8 cellular contexts compared by ENCODE assay signal in genomic region chr17:1713878-1714487, GRCh38. TPM values are rescaled to one million over a fixed set of nuclear protein-coding genes. Genes with fewer than 3 reads are reported as not detected.
DNase-seq lines count a peak whose midpoint lies in the region; ATAC-seq and TF ChIP-seq lines count a peak whose summit lies in the region.

No MANE protein-coding gene starts in this region.

- peaks cover 0 to 5% of the 10 kb centered on the region in 2 donors for H3K27me3 Mint-ChIP-seq in T-cell

- peak overlapping the region in 1 of 2 donors; percentile 63 for H3K27ac Mint-ChIP-seq in T-cell

- peaks cover 49 to 70% (median 68%) of the 10 kb centered on the region in 11 experiments for H3K27me3 ChIP-seq in BLaER1 treated with 17β-estradiol and CSF1 and Interleukin-3, amounts not matched to agents 10 nM and 100 nM
- no peaks in the 10 kb centered on the region for H3K27me3 ChIP-seq in HCT116 (ENCODE audit: insufficient read depth, low read length)

- H3K79me2 ChIP-seq in HCT116 (ENCODE audit: insufficient read depth, low read length) = peaks cover 33% of the 10 kb centered on the region; the same call in 1 of the 2 replicates

- CTCF ChIA-PET in HCT116 (lab: Charles Lee) = interaction anchor here (0.8 to 2.1 kb wide), 8 partner anchors 17 to 312 kb away, joined by 3 to 12 read pairs (median 3); partner anchors contain the start of gene RTN4RL1
- CTCF ChIA-PET in T-cell (lab: Charles Lee) = no interaction called here

- H4K20me1 ChIP-seq in BLaER1 treated with 17β-estradiol and CSF1 and Interleukin-3, amounts not matched to agents 10 nM and 100 nM = peaks cover 34 to 61% (median 50%) of the 10 kb centered on the region in 11 experiments
- no peaks in the 10 kb centered on the region for H4K20me1 ChIP-seq in HCT116 (ENCODE audit: insufficient read depth)

- H3K4me1 ChIP-seq in BLaER1 treated with 17β-estradiol and CSF1 and Interleukin-3, amounts not matched to agents 10 nM and 100 nM = peaks cover 31 to 54% (median 47%) of the 10 kb centered on the region in 10 experiments
- peaks cover 34 to 74% of the 10 kb centered on the region in 2 experiments for H3K4me1 ChIP-seq in HCT116 (ENCODE audit: control insufficient read depth in 1 of 2, insufficient read depth in 2 of 2, low read length in 2 of 2)

- POLR2A ChIA-PET in HCT116 (lab: Charles Lee) = interaction anchor here (0.6 to 1.6 kb wide), 5 partner anchors 10 to 150 kb away, joined by 3 to 6 read pairs (median 4); partner anchors contain the start of genes RPA1 and SMYD4
- POLR2A ChIA-PET in T-cell (lab: Charles Lee) = no interaction called here

- DNase-seq in HCT116 (ENCODE audit: low read depth, low spot score) (peak; percentile 64), T-cell (no peak), fibroblast of pulmonary artery (ENCODE audit: low read depth) (peak; percentile 56), renal cortical epithelial cell (ENCODE audit: low read depth) (peak; percentile 59), mesenteric fat pad (ENCODE audit: low spot score) (no peak)

- RAD21 ChIA-PET in HCT116 (lab: Charles Lee; ENCODE audit: low non-redundant PET in 1 of 2, low total read pairs in 2 of 2, uncharacterized antibody in 2 of 2, unreplicated experiment in 2 of 2) = interaction anchor here (0.7 to 1.3 kb wide), 3 partner anchors 65 to 70 kb away, joined by 3 to 4 read pairs (median 3); no protein-coding TSS in a partner anchor

- TF ChIP-seq RAD21 in HCT116 (IDR thresholded peaks at IDR 0.05; ENCODE audit: low read depth) = peak; percentile 79

- BruUV-seq in HCT116 (replicated peaks; lab: Mats Ljungman, UMichigan) = no TSS peak

- peak overlapping the region in 9 of 10 experiments; percentile 69 to 91 (median 77); a peak in 17 of 20 replicates for H3K4me3 ChIP-seq in BLaER1 treated with 17β-estradiol and CSF1 and Interleukin-3, amounts not matched to agents 10 nM and 100 nM
- H3K4me3 ChIP-seq in HCT116 (replicated peaks in 1 of 2; ENCODE audit: low read depth in 1 of 2, low read length in 2 of 2) = peak overlapping the region; percentile 76 to 85
- peak overlapping the region; percentile 88 for H3K4me3 ChIP-seq in fibroblast of pulmonary artery (replicated peaks; ENCODE audit: low read depth, low read length)

- peaks cover 0 to 43% (median 18%) of the 10 kb centered on the region in 11 experiments; a peak in 13 of 22 replicates for H3K36me3 ChIP-seq in BLaER1 treated with 17β-estradiol and CSF1 and Interleukin-3, amounts not matched to agents 10 nM and 100 nM
- H3K36me3 ChIP-seq in HCT116 (ENCODE audit: control insufficient read depth in 1 of 2, insufficient read depth in 2 of 2, low read length in 2 of 2) = peaks cover 0 to 20% of the 10 kb centered on the region in 2 experiments; a peak in 1 of 4 replicates

- H3K9me2 ChIP-seq in HCT116 (ENCODE audit: insufficient read depth) = no peaks in the 10 kb centered on the region

- TF ChIP-seq POLR2A in HCT116 (IDR thresholded peaks at IDR 0.05; ENCODE audit: borderline replicate concordance, extremely low read depth, insufficient read depth, insufficient read length) = no peak

- H3K4me1 Mint-ChIP-seq in T-cell = peaks cover 37 to 45% (median 45%) of the 10 kb centered on the region in 3 donors

- no peaks in the 10 kb centered on the region for H3K9me3 Mint-ChIP-seq in T-cell

- intact Hi-C loops in HCT116 (cut with micrococcal nuclease) = loop anchor here (10.0 kb wide), 1 partner anchor 691 kb away; the partner anchor contains the start of gene MNT

- H3K9ac ChIP-seq in BLaER1 treated with 17β-estradiol and CSF1 and Interleukin-3, amounts not matched to agents 10 nM and 100 nM = peak overlapping the region in 9 of 11 experiments; percentile 38 to 94 (median 82); a peak in 17 of 22 replicates
- H3K9ac ChIP-seq in HCT116 (ENCODE audit: low read length) = peak overlapping the region; percentile 86

- H3K36me3 Mint-ChIP-seq in T-cell = peaks cover 10% of the 10 kb centered on the region

- H3K4me3 Mint-ChIP-seq in T-cell = peak overlapping the region; percentile 60 to 97 (median 75)

- H3K9me3 ChIP-seq in BLaER1 treated with 17β-estradiol and CSF1 and Interleukin-3, amounts not matched to agents 10 nM and 100 nM (replicated peaks in 1 of 11) = no peaks in the 10 kb centered on the region; a peak in 1 of 22 replicates
- H3K9me3 ChIP-seq in HCT116 (ENCODE audit: control insufficient read depth in 1 of 2, insufficient read depth in 1 of 2, low read depth in 1 of 2, low read length in 2 of 2) = no peaks in the 10 kb centered on the region

- peak overlapping the region; percentile 84 to 100 (median 96); a peak in 21 of 22 replicates for H3K4me2 ChIP-seq in BLaER1 treated with 17β-estradiol and CSF1 and Interleukin-3, amounts not matched to agents 10 nM and 100 nM
- H3K4me2 ChIP-seq in HCT116 (ENCODE audit: low read length) = peak overlapping the region; percentile 86

- peak in 2 of 3 experiments; percentile 67 to 69; a peak in 5 of 6 replicates for TF ChIP-seq CTCF in HCT116 (IDR thresholded peaks at IDR 0.05 in 2 of 3, conservative IDR thresholded peaks at IDR 0.05 in 1 of 3; ENCODE audit: borderline replicate concordance in 1 of 3, insufficient read depth in 1 of 3, low read depth in 2 of 3, low read length in 2 of 3)
- TF ChIP-seq CTCF in fibroblast of pulmonary artery (IDR thresholded peaks at IDR 0.05; ENCODE audit: low read length, missing control alignments) = peak; percentile 50

- ATAC-seq in HCT116 (peak; percentile 11; the same call in 1 of the 2 replicates), T-cell (replicated peaks in 1 of 4) (no peak), GM18498 (IDR thresholded peaks at IDR 0.05; ENCODE audit: unreplicated experiment) (no peak), HG03159 (IDR thresholded peaks at IDR 0.05; ENCODE audit: unreplicated experiment) (no peak)

- peak overlapping the region in 3 of 11 experiments; percentile 30 to 47 (median 34); a peak in 4 of 22 replicates for H3K27ac ChIP-seq in BLaER1 treated with 17β-estradiol and CSF1 and Interleukin-3, amounts not matched to agents 10 nM and 100 nM
- peak overlapping the region; percentile 91 for H3K27ac ChIP-seq in HCT116 (ENCODE audit: low read depth, low read length)

- H2AFZ ChIP-seq in HCT116 (ENCODE audit: low read depth, low read length, poor library complexity, severe bottlenecking) = no peak overlapping the region

TF ChIP-seq in HCT116, 20 proteins besides CTCF, POLR2A, EP300 and RAD21:
- no peak for TF ChIP-seq CBX3 (IDR thresholded peaks at IDR 0.05; ENCODE audit: low read depth)
- TF ChIP-seq ZNF274 (IDR thresholded peaks at IDR 0.05; ENCODE audit: low read depth, low read length) = no peak
- TF ChIP-seq EGR1 (IDR thresholded peaks at IDR 0.05; ENCODE audit: low read depth) = no peak
- 0 out of 2 replicates have a peak, but pooled peaks have one; percentile 18 for TF ChIP-seq POLR2AphosphoS5 (IDR thresholded peaks at IDR 0.05; ENCODE audit: low read depth, low read length)
- no peak for TF ChIP-seq EZH2phosphoT487 (IDR thresholded peaks at IDR 0.05; ENCODE audit: borderline replicate concordance)
- TF ChIP-seq SRF (IDR thresholded peaks at IDR 0.05; ENCODE audit: low read depth) = no peak
- TF ChIP-seq SP1 (IDR thresholded peaks at IDR 0.05; ENCODE audit: low read depth) = no peak
- peak; percentile 47; the same call in 1 of the 2 replicates for TF ChIP-seq MAX (IDR thresholded peaks at IDR 0.05)
- TF ChIP-seq ZFX (IDR thresholded peaks at IDR 0.05) = no peak
- no peak for TF ChIP-seq TCF7L2 (IDR thresholded peaks at IDR 0.05; ENCODE audit: borderline replicate concordance, extremely low read depth, insufficient read depth, insufficient read length)
- TF ChIP-seq CEBPB (IDR thresholded peaks at IDR 0.05; ENCODE audit: low read depth) = no peak
- TF ChIP-seq SIN3A (IDR thresholded peaks at IDR 0.05; ENCODE audit: low read depth) = no peak
- TF ChIP-seq YY1 (IDR thresholded peaks at IDR 0.05; ENCODE audit: extremely low read depth, insufficient replicate concordance, low read depth, low read length) = no peak
- no peak for TF ChIP-seq ZBTB33 (IDR thresholded peaks at IDR 0.05; ENCODE audit: extremely low read depth, insufficient replicate concordance, low read length)

RNA-seq across cellular contexts. Expression of gene TLCD2, which starts 3.8 kb away (rescaled TPM):
- total RNA-seq in HCT116 (2021; ENCODE audit: unreplicated experiment) (1.8 TPM), T-cell (under 1 TPM; 0.25 to 0.82 (median 0.59) TPM), renal cortical epithelial cell (6.6 and 7.5 TPM in 2 replicates), mesenteric fat pad (30.1 TPM)
- 1.5 and 1.9 TPM in 2 replicates for polyA plus RNA-seq in HCT116 (2012)

RNA-seq across cellular contexts. Expression of gene WDR81, which starts 10.5 kb away (rescaled TPM):
- total RNA-seq in HCT116 (2021; ENCODE audit: unreplicated experiment) = 17.3 TPM
- 10.1 and 10.8 TPM in 2 replicates for polyA plus RNA-seq in HCT116 (2012)
- total RNA-seq in T-cell = 10 to 100 TPM; 41.4 to 76.0 (median 63.1) TPM
- 29.2 and 42.6 TPM in 2 replicates for total RNA-seq in renal cortical epithelial cell
- total RNA-seq in mesenteric fat pad = 47.4 TPM

RNA-seq across cellular contexts. Expression of gene SERPINF2, which starts 28.7 kb away (rescaled TPM):
- total RNA-seq in HCT116 (2021; ENCODE audit: unreplicated experiment) (2.5 TPM), T-cell (1 to 10 TPM in 4 of 5 donors, under 1 TPM in 1; 0.86 to 2.9 (median 1.4) TPM), renal cortical epithelial cell (0.87 and 9.6 TPM in 2 replicates), mesenteric fat pad (29.3 TPM)
- 4.5 and 5.1 TPM in 2 replicates for polyA plus RNA-seq in HCT116 (2012)

RNA-seq across cellular contexts. Expression of gene PRPF8, which starts 29.3 kb away (rescaled TPM):
- total RNA-seq in HCT116 (2021; ENCODE audit: unreplicated experiment) = 386 TPM
- polyA plus RNA-seq in HCT116 (2012) = 284 and 382 TPM in 2 replicates
- total RNA-seq in T-cell = 100 to 1,000 TPM; 387 to 543 (median 409) TPM
- total RNA-seq in renal cortical epithelial cell = 55.7 and 166 TPM in 2 replicates
- total RNA-seq in mesenteric fat pad = 225 TPM

RNA-seq across cellular contexts. Expression of gene SERPINF1, which starts 47.9 kb away (rescaled TPM):
- total RNA-seq in HCT116 (2021; ENCODE audit: unreplicated experiment) (2.7 TPM), T-cell (1 to 10 TPM in 4 of 5 donors, under 1 TPM in 1; 0.68 to 8.9 (median 4.4) TPM), renal cortical epithelial cell (0.70 and 4.9 TPM in 2 replicates), mesenteric fat pad (1,175 TPM)
- polyA plus RNA-seq in HCT116 (2012) = 0.82 and 1.9 TPM in 2 replicates

Comparison
In these comparisons a context has a peak if more than half of its experiments do, and no peak if none do; other contexts are left out.
1. DNase-seq: peak in HCT116 (single experiment), fibroblast of pulmonary artery (single experiment) and renal cortical epithelial cell (single experiment); none in T-cell (0 of 34) and mesenteric fat pad (single experiment).
2. Peak in every context shown above with its lines, with median percentiles within 50 percentile points of each other: H3K4me3 ChIP-seq.